ENCODE assay signal across 8 cellular contexts in the genomic region with DNA sequence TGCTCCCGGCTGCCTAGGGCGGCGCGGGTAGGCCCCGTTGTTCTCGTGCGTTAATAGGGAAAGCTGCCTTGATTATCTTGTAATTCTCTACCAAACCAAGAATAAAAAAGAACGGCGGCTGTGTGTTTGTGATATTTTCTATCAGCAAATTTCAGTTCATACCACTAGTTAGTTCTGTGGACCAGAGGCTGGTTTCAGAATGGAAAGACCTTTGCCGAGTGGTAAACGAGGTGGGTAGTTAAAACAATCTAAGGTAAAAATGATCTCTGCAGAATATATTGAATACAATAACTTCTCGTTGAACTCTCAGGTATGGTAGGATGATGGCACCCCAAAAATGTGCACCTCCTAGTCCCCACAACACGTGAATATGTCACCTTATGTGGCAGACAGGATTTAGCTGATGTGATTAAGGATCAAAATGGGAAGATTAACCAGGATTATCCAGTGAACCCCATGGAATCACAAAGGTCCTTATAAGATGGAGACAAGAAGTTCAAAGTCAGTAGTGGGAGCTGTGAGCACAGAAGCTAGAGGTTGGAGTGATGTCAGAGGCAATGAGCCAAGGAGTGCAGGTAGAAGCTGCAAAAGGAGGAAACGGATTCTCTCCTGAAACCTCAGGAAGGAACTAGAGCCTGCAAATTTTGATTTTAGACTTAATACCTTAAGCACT. TPM values are rescaled to one million over a fixed set of nuclear protein-coding genes. Genes with fewer than 3 reads are reported as not detected.
DNase-seq lines count a peak whose midpoint lies in the region; ATAC-seq, FAIRE-seq and TF ChIP-seq lines count a peak whose summit lies in the region.

No MANE protein-coding gene starts in this region.

- peaks cover 31% of the 10 kb centered on the region for H3K4me1 ChIP-seq in suprapubic skin

- FAIRE-seq in D721Med (lab: Jason Lieb, UNC), result peak; percentile 90

- peak overlapping the region; percentile 59 for H3K4me3 ChIP-seq in kidney epithelial cell (ENCODE audit: low read depth, low read length)
- peak overlapping the region; percentile 91 for H3K4me3 ChIP-seq in suprapubic skin

- peaks cover 14 to 21% of the 10 kb centered on the region in 2 donors for H3K36me3 Mint-ChIP-seq in activated naive CD4-positive, alpha-beta T cell treated with anti-CD3 and anti-CD28 coated beads, Interleukin-2, amount 50 U/mL, for 72 hours

- H3K9me3 ChIP-seq in suprapubic skin, result no peaks in the 10 kb centered on the region

- DNase-seq in D721Med (ENCODE audit: insufficient read length, low spot score) (peak; percentile 70), kidney epithelial cell (ENCODE audit: low read depth) (no peak), suprapubic skin (ENCODE audit: low spot score in 2 of 2) (no peak), NCI-H1694 (lab: John Stamatoyannopoulos, UW) (no peak), GM13976 (ENCODE audit: low spot score) (no peak), SIG-M5 (lab: John Stamatoyannopoulos, UW) (no peak)
- no peak for DNase-seq in activated naive CD4-positive, alpha-beta T cell treated with anti-CD3 and anti-CD28 coated beads, Interleukin-2, amount 50 U/mL, for 72 hours (ENCODE audit: low spot score in 2 of 2)

- H3K27ac Mint-ChIP-seq in activated naive CD4-positive, alpha-beta T cell treated with anti-CD3 and anti-CD28 coated beads, Interleukin-2, amount 50 U/mL, for 72 hours, result peak overlapping the region; percentile 31 to 88

- peak overlapping the region; percentile 97 for H3K27ac ChIP-seq in suprapubic skin

- TF ChIP-seq POLR2A in suprapubic skin (IDR thresholded peaks at IDR 0.05), result no peak

- no peak for TF ChIP-seq EP300 in suprapubic skin (IDR thresholded peaks at IDR 0.05)

- no peaks in the 10 kb centered on the region for H3K9me3 Mint-ChIP-seq in activated naive CD4-positive, alpha-beta T cell treated with anti-CD3 and anti-CD28 coated beads, Interleukin-2, amount 50 U/mL, for 72 hours

- ATAC-seq in HG03354 (IDR thresholded peaks at IDR 0.05; ENCODE audit: poor library complexity, severe bottlenecking, unreplicated experiment), result peak; percentile 1
- no peak for ATAC-seq in activated naive CD4-positive, alpha-beta T cell treated with anti-CD3 and anti-CD28 coated beads, Interleukin-2, amount 50 U/mL, for 72 hours

- TF ChIP-seq CTCF in D721Med (IDR thresholded peaks at IDR 0.05; ENCODE audit: insufficient read depth, missing control alignments), result peak; percentile 29
- TF ChIP-seq CTCF in kidney epithelial cell (IDR thresholded peaks at IDR 0.05; ENCODE audit: insufficient read depth, low read length, poor library complexity, severe bottlenecking), result peak; percentile 13
- no peak for TF ChIP-seq CTCF in suprapubic skin (IDR thresholded peaks at IDR 0.05)
- no peak for TF ChIP-seq CTCF in GM13976 (IDR thresholded peaks at IDR 0.05; ENCODE audit: borderline replicate concordance, control extremely low read depth, extremely low read depth, insufficient read depth, missing control alignments)

- in situ Hi-C loops in GM13976 (cut with MboI; ENCODE audit: low sequenced_read_pairs, unreplicated experiment), result loop anchor here (10.0 kb wide), 1 partner anchor 100 kb away; no protein-coding TSS in a partner anchor

- H3K27me3 ChIP-seq in kidney epithelial cell (ENCODE audit: control insufficient read depth, insufficient read depth, low read length) (no peaks in the 10 kb centered on the region), suprapubic skin (no peaks in the 10 kb centered on the region)

- 5% methylated on average over 7 of the region's 14 CpGs for WGBS in suprapubic skin

- H3K36me3 ChIP-seq in kidney epithelial cell (ENCODE audit: control insufficient read depth, insufficient read depth, low read length), result no peaks in the 10 kb centered on the region
- H3K36me3 ChIP-seq in suprapubic skin, result no peaks in the 10 kb centered on the region

RNA-seq across cellular contexts. Expression of gene CFAP97, which starts 0.6 kb away (rescaled TPM):
- total RNA-seq in activated naive CD4-positive, alpha-beta T cell treated with anti-CD3 and anti-CD28 coated beads, Interleukin-2, amount 50 U/mL, for 72 hours, result 10 to 100 TPM; 27.6 to 42.2 TPM
- total RNA-seq in kidney epithelial cell (31.2 and 32.5 TPM in 2 replicates), suprapubic skin (10 to 100 TPM; 26.7 to 33.0 (median 30.9) TPM)

RNA-seq across cellular contexts. Expression of gene SNX25, which starts 5.0 kb away (rescaled TPM):
- 10 to 100 TPM in 1 of 2 donors, 1 to 10 TPM in 1; 9.8 to 19.9 TPM for total RNA-seq in activated naive CD4-positive, alpha-beta T cell treated with anti-CD3 and anti-CD28 coated beads, Interleukin-2, amount 50 U/mL, for 72 hours
- total RNA-seq in kidney epithelial cell, result 15.5 and 15.7 TPM in 2 replicates
- total RNA-seq in suprapubic skin, result 10 to 100 TPM; 13.3 to 39.3 (median 15.3) TPM

Comparison
In these comparisons a context has a peak if more than half of its experiments do, and no peak if none do; other contexts are left out.
1. CTCF ChIP-seq: peak in D721Med (single experiment) and kidney epithelial cell (single experiment); none in suprapubic skin (0 of 2) and GM13976 (single experiment).